Comparison of ENCODE assay signal across 8 cellular contexts in the genomic region with DNA sequence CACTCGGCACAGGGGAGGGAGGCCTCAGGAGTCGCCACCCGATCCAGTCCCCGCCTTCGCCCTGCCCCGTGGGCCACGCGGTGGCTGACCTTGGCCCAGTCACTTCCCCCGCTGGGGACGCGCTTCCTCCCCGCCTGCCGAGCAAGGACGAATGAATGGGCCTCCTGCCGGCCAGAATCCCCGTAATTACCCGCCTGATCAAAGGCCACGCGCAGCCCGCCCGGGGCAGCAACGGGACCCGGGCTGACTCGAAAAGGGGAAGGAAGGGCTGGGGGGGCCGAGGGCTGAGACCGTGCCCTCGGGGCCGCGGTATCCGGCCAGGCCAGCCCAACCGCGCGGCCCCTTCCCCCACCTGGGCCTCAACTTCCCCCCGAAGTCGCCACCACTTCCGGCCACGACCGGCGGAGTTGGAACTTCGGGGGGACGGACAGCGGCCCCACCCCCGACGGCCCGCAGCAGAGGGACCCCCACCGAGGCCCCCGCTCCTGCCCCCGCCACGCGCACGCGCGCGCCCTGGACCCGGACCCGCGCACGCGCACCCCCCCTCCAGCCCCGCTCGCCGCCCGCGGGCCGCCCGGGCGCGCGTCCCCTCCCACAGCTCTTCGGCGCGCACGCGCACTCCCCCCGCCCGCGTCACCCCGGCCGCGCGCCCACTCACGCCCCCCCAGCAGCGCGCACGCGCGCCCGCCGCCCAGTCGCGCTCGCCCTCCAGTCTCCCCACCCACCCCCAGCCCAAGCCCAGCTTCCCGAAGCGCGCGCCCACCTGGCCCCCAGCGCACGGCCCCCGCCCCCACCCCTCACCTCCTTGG. TPM values are rescaled to one million over a fixed set of nuclear protein-coding genes. Genes with fewer than 3 reads are reported as not detected.
A peak's percentile ranks its signal among the peaks of the same experiment; 100 is the strongest.
DNase-seq lines count a peak whose midpoint lies in the region; ATAC-seq, FAIRE-seq and TF ChIP-seq lines count a peak whose summit lies in the region.

No MANE protein-coding gene starts in this region.

- H3K27ac Mint-ChIP-seq in CD4-positive, alpha-beta T cell: peak overlapping the region; percentile 96

- H3K4me3 Mint-ChIP-seq in CD4-positive, alpha-beta T cell: peak overlapping the region; percentile 98

- DNase-seq in CD4-positive, alpha-beta T cell: peak; percentile 53 to 79 (median 73)
- DNase-seq in HT1080 (ENCODE audit: low read depth): peak; percentile 77
- no peak for DNase-seq in RWPE2 (ENCODE audit: low spot score)
- DNase-seq in activated gamma-delta T cell treated with anti-CD3 and anti-CD28 coated beads, Interleukin-2, amount 50 U/mL, for 16 hours (ENCODE audit: low read depth): peak; percentile 70
- peak; percentile 85 to 90 for DNase-seq in frontal cortex (ENCODE audit: low spot score in 2 of 2)
- peak; percentile 52 for DNase-seq in omental fat pad (ENCODE audit: low spot score)
- DNase-seq in testis: peak; percentile 91

- no peak for TF ChIP-seq POLR2A in testis (IDR thresholded peaks at IDR 0.05)

- H3K36me3 ChIP-seq in RWPE2 (ENCODE audit: low read depth) (peaks cover 10% of the 10 kb centered on the region), testis (ENCODE audit: low read depth, missing control alignments) (no peaks in the 10 kb centered on the region)

- no peaks in the 10 kb centered on the region for H3K9me3 ChIP-seq in CD4-positive, alpha-beta T cell (ENCODE audit: control insufficient read depth, low read length)
- H3K9me3 ChIP-seq in RWPE2 (ENCODE audit: severe bottlenecking) (no peaks in the 10 kb centered on the region), testis (no peaks in the 10 kb centered on the region)

- peak overlapping the region; percentile 98 for H3K27ac ChIP-seq in CD4-positive, alpha-beta T cell (ENCODE audit: low read depth, low read length)
- H3K27ac ChIP-seq in RWPE2 (ENCODE audit: poor library complexity, severe bottlenecking): peak overlapping the region; percentile 82
- peak overlapping the region; percentile 88 to 94 for H3K27ac ChIP-seq in testis

- POLR2A ChIA-PET in CD4-positive, alpha-beta T cell (lab: Charles Lee): interaction anchor here (0.7 to 2.4 kb wide), 7 partner anchors 8 to 1983 kb away, joined by 3 to 37 read pairs (median 3); partner anchors contain the start of genes CNOT3, MBOAT7, ZNF444 and ZSCAN5A

- peaks cover 6% of the 10 kb centered on the region for H3K36me3 Mint-ChIP-seq in CD4-positive, alpha-beta T cell (ENCODE audit: low read depth)

- intact Hi-C loops in CD4-positive, alpha-beta T cell (cut with DNase I, micrococcal nuclease): loop anchor here (1.0 kb wide), 2 partner anchors 21 to 195 kb away; partner anchors contain the start of gene ZNF444 (in 2 of the 2)
- intact Hi-C loops in testis (cut with DNase I; ENCODE audit: low total_unique reads): no loop called here

- peak; percentile 32 for ATAC-seq in CD4-positive, alpha-beta T cell (ENCODE audit: poor library complexity)
- ATAC-seq in GM19438 (IDR thresholded peaks at IDR 0.05; ENCODE audit: low read depth, unreplicated experiment) (peak; percentile 27), RWPE2 (ENCODE audit: low read depth) (peak; percentile 35), omental fat pad (ENCODE audit: low FRiP score) (peak; percentile 58)

- no peak for FAIRE-seq in frontal cortex (lab: Jason Lieb, UNC)

- peaks cover 5% of the 10 kb centered on the region for H3K4me1 ChIP-seq in RWPE2 (ENCODE audit: insufficient read depth, poor library complexity, severe bottlenecking)
- H3K4me1 ChIP-seq in testis: peaks cover 38% of the 10 kb centered on the region

- H3K27me3 Mint-ChIP-seq in CD4-positive, alpha-beta T cell: no peaks in the 10 kb centered on the region

- H3K27me3 ChIP-seq in CD4-positive, alpha-beta T cell (ENCODE audit: control insufficient read depth, insufficient read depth, low read length): no peaks in the 10 kb centered on the region
- H3K27me3 ChIP-seq in RWPE2 (ENCODE audit: insufficient read depth, poor library complexity, severe bottlenecking) (no peaks in the 10 kb centered on the region), testis (no peaks in the 10 kb centered on the region)

- CTCF ChIA-PET in CD4-positive, alpha-beta T cell (lab: Charles Lee): no interaction called here

- WGBS in testis, 2 donors: 0 to 1% methylated on average over 10 to 32 of the region's 99 CpGs

- peaks cover 67% of the 10 kb centered on the region for H3K4me1 Mint-ChIP-seq in CD4-positive, alpha-beta T cell (ENCODE audit: low read depth)

- no peaks in the 10 kb centered on the region for H3K9me3 Mint-ChIP-seq in CD4-positive, alpha-beta T cell

- H3K4me3 ChIP-seq in RWPE2 (ENCODE audit: severe bottlenecking): peak overlapping the region; percentile 67
- peak overlapping the region; percentile 83 to 92 for H3K4me3 ChIP-seq in testis

- peak; percentile 17 for TF ChIP-seq CTCF in CD4-positive, alpha-beta T cell (IDR thresholded peaks at IDR 0.05)
- TF ChIP-seq CTCF in RWPE2 (IDR thresholded peaks at IDR 0.05; ENCODE audit: poor library complexity, severe bottlenecking) (no peak), omental fat pad (IDR thresholded peaks at IDR 0.05) (no peak), testis (IDR thresholded peaks at IDR 0.05) (peak in 1 of 3 experiments; percentile 5)

RNA-seq across cellular contexts. Expression of gene ZNF787, which starts 0.5 kb away (rescaled TPM):
- 10 to 100 TPM; 11.4 to 11.5 TPM for total RNA-seq in CD4-positive, alpha-beta T cell
- 75.1 and 81.6 TPM in 2 replicates for total RNA-seq in HT1080 (2014; rRNA removed; shearing (Covaris generic))
- 26.3 and 35.3 TPM in 2 replicates for polyA plus RNA-seq in HT1080 (2015; cell fraction: cytosol; rRNA removed)
- polyA plus RNA-seq in HT1080 (2015; cell fraction: nucleus; rRNA removed): 21.1 and 21.7 TPM in 2 replicates
- 15.1 TPM for total RNA-seq in frontal cortex
- 10 to 100 TPM; 10.9 to 18.6 (median 12.0) TPM for total RNA-seq in omental fat pad
- total RNA-seq in testis: 10 to 100 TPM; 35.7 to 41.4 TPM
- polyA plus RNA-seq in testis (ENCODE audit: insufficient read depth, low read depth, low replicate concordance): 22.3 TPM

RNA-seq across cellular contexts. Expression of gene ZNF444, which starts 20.5 kb away (rescaled TPM):
- 10 to 100 TPM; 13.5 TPM for total RNA-seq in CD4-positive, alpha-beta T cell
- 31.4 and 35.6 TPM in 2 replicates for total RNA-seq in HT1080 (2014; rRNA removed; shearing (Covaris generic))
- polyA plus RNA-seq in HT1080 (2015; cell fraction: cytosol; rRNA removed): 30.8 and 31.6 TPM in 2 replicates
- 45.1 and 45.4 TPM in 2 replicates for polyA plus RNA-seq in HT1080 (2015; cell fraction: nucleus; rRNA removed)
- total RNA-seq in frontal cortex (10.2 TPM), omental fat pad (10 to 100 TPM; 10.4 to 14.2 (median 13.1) TPM), testis (10 to 100 TPM; 59.2 to 62.6 TPM)
- polyA plus RNA-seq in testis (ENCODE audit: insufficient read depth, low read depth, low replicate concordance): 24.7 TPM

RNA-seq across cellular contexts. Expression of gene GALP, which starts 55.2 kb away (rescaled TPM):
- total RNA-seq in CD4-positive, alpha-beta T cell: not detected
- not detected in 2 replicates for total RNA-seq in HT1080 (2014; rRNA removed; shearing (Covaris generic))
- not detected in 2 replicates for polyA plus RNA-seq in HT1080 (2015; cell fraction: cytosol; rRNA removed)
- polyA plus RNA-seq in HT1080 (2015; cell fraction: nucleus; rRNA removed): not detected in 2 replicates
- total RNA-seq in frontal cortex: 0.41 TPM
- total RNA-seq in omental fat pad: not detected
- not detected for total RNA-seq in testis
- polyA plus RNA-seq in testis (ENCODE audit: insufficient read depth, low read depth, low replicate concordance): not detected
